Comparison of ENCODE assay signal across 15 cellular contexts in genomic region chr22:20230777-20231420, GRCh38. TPM values are rescaled to one million over a fixed set of nuclear protein-coding genes. Genes with fewer than 3 reads are reported as not detected.
A peak's percentile ranks its signal among the peaks of the same experiment; 100 is the strongest.
DNase-seq lines count a peak whose midpoint lies in the region; FAIRE-seq and TF ChIP-seq lines count a peak whose summit lies in the region.
"Had no signal": no experiment of that assay in that cellular context is flagged by ENCODE, and none has a peak within 500 bp of the region (broad histone marks: within the 10 kb centered on the region; RNA-seq: fewer than 3 reads in every experiment).

No MANE protein-coding gene starts in this region.

- no peak overlapping the region for H3K23ac ChIP-seq in H1 (ENCODE audit: insufficient read length)

- no peak for TF ChIP-seq RAD21 in H1 (IDR thresholded peaks at IDR 0.05 in 1 of 2, conservative IDR thresholded peaks at IDR 0.05 in 1 of 2; ENCODE audit: low read depth in 2 of 2, low read length in 2 of 2)

- H3K36me3 ChIP-seq in Karpas-422 (ENCODE audit: insufficient read depth, low read length) (no peaks in the 10 kb centered on the region), H1 (ENCODE audit: control insufficient read depth in 2 of 4, insufficient read depth in 4 of 4, low read length in 3 of 4) (no peaks in the 10 kb centered on the region)

- H3K4me3 ChIP-seq in Karpas-422 (ENCODE audit: low read length): peak overlapping the region; percentile 30; the same call in 1 of the 2 replicates
- no peak overlapping the region for H3K4me3 ChIP-seq in H1 (ENCODE audit: extremely low read depth in 1 of 4, insufficient read depth in 2 of 4, low read depth in 3 of 4, low read length in 4 of 4)
- no peak overlapping the region for H3K4me3 ChIP-seq in dorsolateral prefrontal cortex
- H3K4me3 ChIP-seq: GM12878 had no signal

- H3K56ac ChIP-seq in H1 (replicated peaks; ENCODE audit: insufficient read length, low read depth, low read length): no peak overlapping the region

- H3K4me2 ChIP-seq in Karpas-422 (ENCODE audit: low read depth, low read length, poor library complexity, severe bottlenecking) (peak overlapping the region; percentile 51), H1 (ENCODE audit: insufficient read depth in 1 of 2, low read depth in 2 of 2, low read length in 2 of 2) (no peak overlapping the region)
- H3K4me2 ChIP-seq: KMS-11 had no signal

- peak overlapping the region; percentile 53; the same call in 1 of the 2 replicates for H2AK5ac ChIP-seq in H1 (ENCODE audit: low read depth, low read length)

- no peak overlapping the region for H4K8ac ChIP-seq in H1 (ENCODE audit: extremely low read depth, insufficient read depth, low read length)

- H3K79me2 ChIP-seq in Karpas-422 (ENCODE audit: low read length) (no peaks in the 10 kb centered on the region), H1 (ENCODE audit: control insufficient read depth in 1 of 2, insufficient read depth in 2 of 2, low read length in 2 of 2) (no peaks in the 10 kb centered on the region)

- H3K9ac ChIP-seq in Karpas-422 (ENCODE audit: low read length) (peak overlapping the region; percentile 41; the same call in 1 of the 2 replicates), H1 (replicated peaks in 1 of 4; ENCODE audit: extremely low read depth in 1 of 4, low read depth in 3 of 4, low read length in 3 of 4) (no peak overlapping the region)
- H3K9ac ChIP-seq: KMS-11 had no signal

- H3K9me3 ChIP-seq in Karpas-422 (ENCODE audit: low read length): no peaks in the 10 kb centered on the region
- H3K9me3 ChIP-seq in H1 (ENCODE audit: insufficient read depth in 2 of 2, low read depth in 1 of 2, low read length in 1 of 2): no peaks in the 10 kb centered on the region

- H3K4me1 ChIP-seq in Karpas-422 (ENCODE audit: low read length) (peaks cover 38% of the 10 kb centered on the region), H1 (replicated peaks in 1 of 4; ENCODE audit: control insufficient read depth in 3 of 4, insufficient read depth in 4 of 4, low read length in 3 of 4) (peaks cover 0 to 1% (median 0%) of the 10 kb centered on the region in 4 experiments; a peak in 2 of 7 replicates)

- H3K14ac ChIP-seq in H1 (ENCODE audit: insufficient read length): no peak overlapping the region

- intact Hi-C loops in dorsolateral prefrontal cortex (cut with DNase I): no loop called here

- H4K91ac ChIP-seq in H1 (replicated peaks; ENCODE audit: insufficient read length, low read length): no peak overlapping the region

- no peak overlapping the region for H2BK20ac ChIP-seq in H1 (ENCODE audit: low read length)

- no peak overlapping the region for H2BK5ac ChIP-seq in H1 (ENCODE audit: low read depth, low read length)

- WGBS in H1 (ENCODE audit: extremely low coverage in 1 of 2, insufficient coverage in 1 of 2, insufficient read length in 1 of 2, insufficient replicate concordance in 2 of 2, low coverage in 1 of 2, low lambda C conversion rate in 2 of 2, missing lambda C conversion rate in 1 of 2), 2 experiments: 80% methylated on average over 8 of the region's 11 CpGs; no CpG with 5 or more reads in 1 of the 2 experiments

- H2BK15ac ChIP-seq in H1 (ENCODE audit: low read length): no peak overlapping the region

- H3K18ac ChIP-seq in H1 (ENCODE audit: extremely low read depth, low read length): no peak overlapping the region

- no peaks in the 10 kb centered on the region for H3K79me1 ChIP-seq in H1 (ENCODE audit: low read depth, low read length)

- no peak overlapping the region for H4K5ac ChIP-seq in H1 (ENCODE audit: insufficient read length, low read depth, low read length)

- H2AFZ ChIP-seq in Karpas-422 (ENCODE audit: low read length) (no peak overlapping the region), H1 (ENCODE audit: low read length) (no peak overlapping the region)

- H2BK120ac ChIP-seq in H1 (replicated peaks; ENCODE audit: low read depth, low read length): no peak overlapping the region

- POLR2A ChIA-PET in H1 (lab: Charles Lee; ENCODE audit: partially characterized antibody): interaction anchor here (0.5 to 1.5 kb wide), 2 partner anchors 13 to 17 kb away, joined by 3 read pairs; no protein-coding TSS in a partner anchor

- TF ChIP-seq CTCF in C4-2B (conservative IDR thresholded peaks at IDR 0.05) (no peak), H1 (IDR thresholded peaks at IDR 0.05; ENCODE audit: control extremely low read depth in 1 of 3, insufficient read depth in 1 of 3, low read depth in 1 of 3, low read length in 3 of 3) (no peak), dorsolateral prefrontal cortex (IDR thresholded peaks at IDR 0.05 in 54 of 56, conservative IDR thresholded peaks at IDR 0.05 in 2 of 56; ENCODE audit: low read depth in 1 of 56, partially characterized antibody in 56 of 56) (no peak)

- TF ChIP-seq POLR2A in H1 (IDR thresholded peaks at IDR 0.05; ENCODE audit: control extremely low read depth in 1 of 2, low read depth in 2 of 2, low read length in 2 of 2): no peak

- no peak for DNase-seq in Karpas-422
- DNase-seq in H1 (ENCODE audit: low read depth in 1 of 2, low spot score in 2 of 2): no peak
- no peak for DNase-seq in urothelium cell line (ENCODE audit: low spot score)
- no peak for DNase-seq in dorsolateral prefrontal cortex
- no peak for DNase-seq in RKO (ENCODE audit: low spot score)
- DNase-seq in NAMALWA (ENCODE audit: low spot score): no peak
- DNase-seq: DMS79, GOT3, HCEC 1CT had no signal

- no peak overlapping the region for H3K4ac ChIP-seq in H1 (replicated peaks; ENCODE audit: insufficient read length, low read depth, low read length)

- H3K27me3 ChIP-seq in Karpas-422 (ENCODE audit: low read length) (no peaks in the 10 kb centered on the region), H1 (replicated peaks in 1 of 4; ENCODE audit: control insufficient read depth in 3 of 4, extremely low read depth in 1 of 4, insufficient read depth in 3 of 4, low read length in 3 of 4) (no peaks in the 10 kb centered on the region), dorsolateral prefrontal cortex (no peaks in the 10 kb centered on the region)

- H4K20me1 ChIP-seq in Karpas-422 (ENCODE audit: insufficient read depth, low read depth, low read length) (no peaks in the 10 kb centered on the region), H1 (replicated peaks in 1 of 2; ENCODE audit: control insufficient read depth in 1 of 2, insufficient read depth in 2 of 2, low read length in 2 of 2) (no peaks in the 10 kb centered on the region)

- FAIRE-seq in H1 (lab: Jason Lieb, UNC) (no peak), urothelium cell line (lab: Jason Lieb, UNC) (peak; percentile 32)
- FAIRE-seq: A204.1, GM12878, GM18507 had no signal

- H3K9me2 ChIP-seq in Karpas-422 (replicated peaks; ENCODE audit: insufficient read depth, low read length): no peaks in the 10 kb centered on the region

- no peak overlapping the region for H2BK12ac ChIP-seq in H1 (ENCODE audit: low read depth, low read length)

- TF ChIP-seq EP300 in H1 (IDR thresholded peaks at IDR 0.05; ENCODE audit: borderline replicate concordance in 1 of 2, low read depth in 2 of 2, low read length in 2 of 2): no peak

- CTCF ChIA-PET in H1 (lab: Charles Lee; ENCODE audit: partially characterized antibody): interaction anchor here (0.9 to 2.7 kb wide), 6 partner anchors 15 to 77 kb away, joined by 3 to 11 read pairs (median 3); no protein-coding TSS in a partner anchor

- no peaks in the 10 kb centered on the region for H3K23me2 ChIP-seq in H1 (ENCODE audit: low read depth, low read length)

- H3K27ac ChIP-seq in C4-2B (peak overlapping the region; percentile 23; the same call in 1 of the 2 replicates), Karpas-422 (ENCODE audit: low read length) (no peak overlapping the region), H1 (ENCODE audit: low read depth, low read length) (no peak overlapping the region; the same call in 1 of the 2 replicates), dorsolateral prefrontal cortex (peak overlapping the region in 1 of 59 donors; percentile 14)
- H3K27ac ChIP-seq: KMS-11 had no signal

TF ChIP-seq in H1, 55 proteins besides CTCF, POLR2A, EP300 and RAD21 (continues in another document):
- no peak for TF ChIP-seq SRF (IDR thresholded peaks at IDR 0.05; ENCODE audit: low read depth, low read length)
- TF ChIP-seq CTBP2 (IDR thresholded peaks at IDR 0.05; ENCODE audit: borderline replicate concordance, insufficient read depth, insufficient read length, low read length): no peak
- TF ChIP-seq CHD1 (IDR thresholded peaks at IDR 0.05; ENCODE audit: low read depth, low read length): no peak
- TF ChIP-seq CREB1 (IDR thresholded peaks at IDR 0.05): no peak
- TF ChIP-seq SP4 (IDR thresholded peaks at IDR 0.05; ENCODE audit: low read length): no peak
- no peak for TF ChIP-seq SAP30 (IDR thresholded peaks at IDR 0.05; ENCODE audit: insufficient read depth, insufficient replicate concordance, low read length)
- TF ChIP-seq NANOG (IDR thresholded peaks at IDR 0.05; ENCODE audit: insufficient read depth, low read depth, low read length, poor library complexity, severe bottlenecking): no peak
- TF ChIP-seq TEAD4 (IDR thresholded peaks at IDR 0.05; ENCODE audit: low read depth, low read length): no peak
- TF ChIP-seq BACH1 (IDR thresholded peaks at IDR 0.05; ENCODE audit: low read length): no peak
- TF ChIP-seq SIRT6 (IDR thresholded peaks at IDR 0.05; ENCODE audit: low read length): no peak
- TF ChIP-seq EGR1 (IDR thresholded peaks at IDR 0.05; ENCODE audit: borderline replicate concordance, low read depth, low read length): no peak
- no peak for TF ChIP-seq HDAC6 (IDR thresholded peaks at IDR 0.05; ENCODE audit: low read depth, low read length)
- TF ChIP-seq EZH2 (IDR thresholded peaks at IDR 0.05; ENCODE audit: low read depth, low read length, severe bottlenecking): no peak
- no peak for TF ChIP-seq CBX5 (IDR thresholded peaks at IDR 0.05; ENCODE audit: low read depth, low read length)

RNA-seq across cellular contexts. Expression of gene RTN4R, which starts 37.2 kb away (rescaled TPM):
- 0.29 and 0.30 TPM in 2 replicates for total RNA-seq in Karpas-422 (2014; rRNA removed; shearing (Covaris generic); ENCODE audit: low replicate concordance)
- 21.8 and 22.5 TPM in 2 replicates for total RNA-seq in H1 (2021; fragmentation: NEBNext Ultra II Directional; extraction: Animal tissue kit (Norgen Biotek cat#: 25700))
- polyA plus RNA-seq in H1 (2011; rRNA removed): 41.3 and 51.5 TPM in 2 replicates
- 24.6 TPM for polyA plus RNA-seq in H1 (2011; cell fraction: cytosol; rRNA removed)
- 24.0 TPM for polyA plus RNA-seq in H1 (2011; cell fraction: nucleus; rRNA removed)
- polyA plus RNA-seq in H1 (2012, experiment 1 of 2): 11.0 to 25.6 TPM (median 23.1 TPM) in 4 replicates
- polyA plus RNA-seq in H1 (2012, experiment 2 of 2): 19.1 TPM
- 30.2 TPM for polyA plus RNA-seq in H1 (2013, experiment 1 of 2)
- 29.2 TPM for polyA plus RNA-seq in H1 (2013, experiment 2 of 2)
- polyA minus RNA-seq in H1 (2011; rRNA and poly(A)+ RNA removed): 10.5 and 13.6 TPM in 2 replicates
- polyA minus RNA-seq in H1 (2011; cell fraction: cytosol; rRNA and poly(A)+ RNA removed): 23.1 TPM
- 9.8 TPM for polyA minus RNA-seq in H1 (2011; cell fraction: nucleus; rRNA and poly(A)+ RNA removed)
- total RNA-seq in dorsolateral prefrontal cortex: 10 to 100 TPM; 14.5 to 68.2 (median 38.9) TPM
- polyA plus RNA-seq: IgD-negative memory B cell had no signal

Comparison
In these comparisons a context has a peak if more than half of its experiments do, and no peak if none do; other contexts are left out.
1. RNA of gene RTN4R, which starts 37.2 kb away (total RNA-seq): 14.5 to 68.2 TPM in dorsolateral prefrontal cortex and 21.8 to 22.5 TPM in H1; 0.29 to 0.30 TPM in Karpas-422; every median in the first group is over 10 times any median in the second.